9 cellular contexts compared by ENCODE assay signal in the genomic region with DNA sequence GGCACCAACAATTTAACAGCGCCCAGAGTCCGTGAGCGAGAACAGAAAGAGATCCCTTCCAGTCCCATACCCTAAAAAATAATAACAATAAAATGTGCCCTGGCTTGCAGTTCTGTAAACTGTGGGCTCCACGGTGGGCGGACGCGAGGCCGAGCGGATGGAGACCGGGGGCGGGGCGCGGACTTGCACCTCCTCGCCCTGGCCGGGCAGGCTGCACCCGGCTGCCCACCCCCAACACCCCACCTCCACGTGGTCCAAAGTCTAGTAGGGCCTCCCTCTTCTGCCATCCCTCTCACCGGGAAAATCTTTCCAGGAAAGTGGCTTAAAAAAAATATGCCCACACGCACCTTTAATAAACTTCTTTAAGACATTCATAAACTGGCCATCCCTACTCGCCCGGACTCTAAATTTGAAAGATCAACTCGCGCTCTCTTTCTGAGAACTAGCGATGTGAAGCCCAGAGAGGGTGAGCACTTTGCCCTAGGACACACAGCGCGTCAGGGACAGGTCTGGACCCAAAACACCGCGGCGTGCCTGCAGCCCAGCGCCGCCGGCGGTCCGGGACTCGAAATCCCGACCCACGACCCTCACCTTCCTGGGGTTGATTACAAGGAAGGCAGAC. TPM values are rescaled to one million over a fixed set of nuclear protein-coding genes. Genes with fewer than 3 reads are reported as not detected.
A peak's percentile ranks its signal among the peaks of the same experiment; 100 is the strongest.
DNase-seq lines count a peak whose midpoint lies in the region; ATAC-seq, FAIRE-seq and TF ChIP-seq lines count a peak whose summit lies in the region.
"Had no signal": no experiment of that assay in that cellular context is flagged by ENCODE, and none has a peak within 500 bp of the region (broad histone marks: within the 10 kb centered on the region; RNA-seq: fewer than 3 reads in every experiment).

No MANE protein-coding gene starts in this region.

- H3K9me3 Mint-ChIP-seq in activated naive CD8-positive, alpha-beta T cell (ENCODE audit: low read depth): no peaks in the 10 kb centered on the region

- TF ChIP-seq POLR2A in A549 (IDR thresholded peaks at IDR 0.05; ENCODE audit: low read length) (no peak), H54 (IDR thresholded peaks at IDR 0.05; ENCODE audit: low read depth, low read length) (no peak)

- CTCF ChIA-PET in A549 (lab: Yijun Ruan, JAX): interaction anchor here (0.6 to 3.4 kb wide), 8 partner anchors 8 to 1857 kb away, joined by 3 to 13 read pairs (median 5); no protein-coding TSS in a partner anchor

- TF ChIP-seq EP300 in A549 (IDR thresholded peaks at IDR 0.05): no peak

- H3K27me3 Mint-ChIP-seq in activated naive CD8-positive, alpha-beta T cell: no peaks in the 10 kb centered on the region

- no peak for TF ChIP-seq RAD21 in A549 (conservative IDR thresholded peaks at IDR 0.05 in 1 of 2, IDR thresholded peaks at IDR 0.05 in 1 of 2)

- H3K4me2 ChIP-seq in A549: peak overlapping the region; percentile 97

- no peaks in the 10 kb centered on the region for H3K36me3 ChIP-seq in lower lobe of right lung

- peak overlapping the region; percentile 87 for H3K4me3 Mint-ChIP-seq in activated naive CD8-positive, alpha-beta T cell

- peak overlapping the region; percentile 83 for H3K4me3 ChIP-seq in A549
- H3K4me3 ChIP-seq in lower lobe of right lung: peak overlapping the region; percentile 42

- peaks cover 37% of the 10 kb centered on the region for H3K4me1 Mint-ChIP-seq in activated naive CD8-positive, alpha-beta T cell (ENCODE audit: low read depth)

- no peaks in the 10 kb centered on the region for H3K9me3 ChIP-seq in A549
- H3K9me3 ChIP-seq in lower lobe of right lung: no peaks in the 10 kb centered on the region

- H3K27ac Mint-ChIP-seq in activated naive CD8-positive, alpha-beta T cell: peak overlapping the region; percentile 94

- peaks cover 3% of the 10 kb centered on the region for H3K36me3 Mint-ChIP-seq in activated naive CD8-positive, alpha-beta T cell

- FAIRE-seq in A549 (lab: Jason Lieb, UNC) (no peak), H54 (lab: Jason Lieb, UNC) (no peak)
- FAIRE-seq: GM18507 had no signal

- peaks cover 71% of the 10 kb centered on the region for H3K27me3 ChIP-seq in lower lobe of right lung (ENCODE audit: low read depth)

- 39% methylated on average over 31 of the region's 37 CpGs for WGBS in A549 (ENCODE audit: missing lambda C conversion rate)

- DNase-seq in A549 (ENCODE audit: low read depth in 1 of 2, low spot score in 1 of 2) (peak; percentile 33 to 62), HK-2 (ENCODE audit: unreplicated experiment) (peak; percentile 73), lower lobe of right lung (no peak), H54 (ENCODE audit: insufficient read length, low spot score) (no peak), NCI-H2029 treated with DMSO at 0.1 percent for 48 hours (lab: John Stamatoyannopoulos, UW) (no peak), SHP77 treated with DMSO at 0.1 percent for 48 hours (lab: John Stamatoyannopoulos, UW) (no peak)

- peaks cover 23% of the 10 kb centered on the region for H3K4me1 ChIP-seq in A549
- peaks cover 36% of the 10 kb centered on the region for H3K4me1 ChIP-seq in lower lobe of right lung

- POLR2A ChIA-PET in A549 (lab: Yijun Ruan, JAX): no interaction called here

- ATAC-seq in A549 (peak in 1 of 2 experiments; percentile 22; a peak in 3 of 6 replicates), lower lobe of right lung (no peak), HG03108 (IDR thresholded peaks at IDR 0.05; ENCODE audit: unreplicated experiment) (no peak)

- H3K27ac ChIP-seq in A549: peak overlapping the region; percentile 85 to 89
- no peak overlapping the region for H3K27ac ChIP-seq in lower lobe of right lung

- intact Hi-C loops in lower lobe of right lung (cut with DNase I): no loop called here

- no peak for TF ChIP-seq CTCF in A549 (IDR thresholded peaks at IDR 0.05)
- TF ChIP-seq CTCF in lower lobe of right lung (IDR thresholded peaks at IDR 0.05): no peak

TF ChIP-seq in A549, 52 proteins besides CTCF, POLR2A, EP300 and RAD21:
- TF ChIP-seq MAFK (IDR thresholded peaks at IDR 0.05; ENCODE audit: partially characterized antibody) (no peak), FOSL2 (IDR thresholded peaks at IDR 0.05) (no peak), FOSL2 (CRISPR knock-in tag; IDR thresholded peaks at IDR 0.05) (no peak), JUN (IDR thresholded peaks at IDR 0.05) (peak in 1 of 2 experiments; percentile 33; a peak in 1 of 5 replicates), HOXA7 (CRISPR knock-in tag; IDR thresholded peaks at IDR 0.05) (no peak), KDM1A (IDR thresholded peaks at IDR 0.05; ENCODE audit: low read depth) (peak; percentile 98), CHD2 (IDR thresholded peaks at IDR 0.05; ENCODE audit: low read length, partially characterized antibody) (no peak), POLR2AphosphoS2 (conservative IDR thresholded peaks at IDR 0.05; ENCODE audit: low read length) (no peak), CBX2 (IDR thresholded peaks at IDR 0.05; ENCODE audit: borderline replicate concordance, low read depth) (no peak), HDAC2 (IDR thresholded peaks at IDR 0.05) (peak; percentile 84; the same call in 1 of the 2 replicates), ZFP36 (IDR thresholded peaks at IDR 0.05; ENCODE audit: borderline replicate concordance, partially characterized antibody) (peak; percentile 97)
- TF ChIP-seq, protein P1, sequence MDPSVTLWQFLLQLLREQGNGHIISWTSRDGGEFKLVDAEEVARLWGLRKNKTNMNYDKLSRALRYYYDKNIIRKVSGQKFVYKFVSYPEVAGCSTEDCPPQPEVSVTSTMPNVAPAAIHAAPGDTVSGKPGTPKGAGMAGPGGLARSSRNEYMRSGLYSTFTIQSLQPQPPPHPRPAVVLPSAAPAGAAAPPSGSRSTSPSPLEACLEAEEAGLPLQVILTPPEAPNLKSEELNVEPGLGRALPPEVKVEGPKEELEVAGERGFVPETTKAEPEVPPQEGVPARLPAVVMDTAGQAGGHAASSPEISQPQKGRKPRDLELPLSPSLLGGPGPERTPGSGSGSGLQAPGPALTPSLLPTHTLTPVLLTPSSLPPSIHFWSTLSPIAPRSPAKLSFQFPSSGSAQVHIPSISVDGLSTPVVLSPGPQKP (IDR thresholded peaks at IDR 0.05; ENCODE audit: low read depth, low read length): no peak
- TF ChIP-seq, protein P2, sequence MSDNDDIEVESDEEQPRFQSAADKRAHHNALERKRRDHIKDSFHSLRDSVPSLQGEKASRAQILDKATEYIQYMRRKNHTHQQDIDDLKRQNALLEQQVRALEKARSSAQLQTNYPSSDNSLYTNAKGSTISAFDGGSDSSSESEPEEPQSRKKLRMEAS (IDR thresholded peaks at IDR 0.05): peak; percentile 21; the same call in 1 of the 2 replicates
- TF ChIP-seq, protein P3, sequence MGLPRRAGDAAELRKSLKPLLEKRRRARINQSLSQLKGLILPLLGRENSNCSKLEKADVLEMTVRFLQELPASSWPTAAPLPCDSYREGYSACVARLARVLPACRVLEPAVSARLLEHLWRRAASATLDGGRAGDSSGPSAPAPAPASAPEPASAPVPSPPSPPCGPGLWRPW (IDR thresholded peaks at IDR 0.05): no peak

RNA-seq across cellular contexts. Expression of gene BCL11B, which starts 1.8 kb away (rescaled TPM):
- 0.43 and 0.44 TPM in 2 replicates for polyA plus RNA-seq in A549 (2011; rRNA removed)
- polyA plus RNA-seq in A549 (2012; cell fraction: cytosol; rRNA removed): 0.11 and 0.19 TPM in 2 replicates
- 0.32 and 0.49 TPM in 2 replicates for polyA plus RNA-seq in A549 (2012; cell fraction: nucleus; rRNA removed)
- polyA plus RNA-seq in A549 (2017; fragmentation: RNase III; extraction: RNeasy Plus Mini Kit Qiagen cat#74134 plus additional on column Dnase treatment): 0.31 to 0.49 TPM (median 0.42 TPM) in 3 replicates
- polyA minus RNA-seq in A549 (2011; rRNA and poly(A)+ RNA removed): 0.87 and 0.97 TPM in 2 replicates
- 2.3 TPM for total RNA-seq in lower lobe of right lung

Comparison
In these comparisons a context has a peak if more than half of its experiments do, and no peak if none do; other contexts are left out.
1. DNase-seq: peak in A549 (2 of 2) and HK-2 (single experiment); none in lower lobe of right lung (single experiment), H54 (single experiment), NCI-H2029 treated with DMSO at 0.1 percent for 48 hours (single experiment) and SHP77 treated with DMSO at 0.1 percent for 48 hours (single experiment).